7 cellular contexts compared by ENCODE assay signal in genomic region chr3:66971891-66972551, GRCh38. TPM values are rescaled to one million over a fixed set of nuclear protein-coding genes. Genes with fewer than 3 reads are reported as not detected.
A peak's percentile ranks its signal among the peaks of the same experiment; 100 is the strongest.
DNase-seq lines count a peak whose midpoint lies in the region; ATAC-seq and TF ChIP-seq lines count a peak whose summit lies in the region.

No MANE protein-coding gene starts in this region.

- TF ChIP-seq CTCF in GM12874 (IDR thresholded peaks at IDR 0.05; ENCODE audit: insufficient read depth, low read depth, low read length) (peak; percentile 85), ascending aorta (IDR thresholded peaks at IDR 0.05) (peak; percentile 45 to 81 (median 67)), hepatocyte (IDR thresholded peaks at IDR 0.05; ENCODE audit: poor library complexity) (peak; percentile 86)

- H3K9me3 ChIP-seq in T-helper 17 cell (ENCODE audit: control insufficient read depth, low read length, poor library complexity, severe bottlenecking) (no peaks in the 10 kb centered on the region), ascending aorta (no peaks in the 10 kb centered on the region), hepatocyte (ENCODE audit: low read depth) (no peaks in the 10 kb centered on the region)

- H3K4me1 ChIP-seq in ascending aorta (no peaks in the 10 kb centered on the region), hepatocyte (ENCODE audit: insufficient read depth) (no peaks in the 10 kb centered on the region)

- no peaks in the 10 kb centered on the region for H3K9me2 ChIP-seq in hepatocyte (replicated peaks; ENCODE audit: insufficient read depth)

- H3K27ac Mint-ChIP-seq in T-helper 17 cell, result peak overlapping the region; percentile 86

- 19% methylated on average over 22 of the region's 22 CpGs for WGBS in hepatocyte (ENCODE audit: low lambda C conversion rate, missing lambda C conversion rate)

- H3K27me3 Mint-ChIP-seq in T-helper 17 cell, result no peaks in the 10 kb centered on the region

- H3K36me3 ChIP-seq in ascending aorta (no peaks in the 10 kb centered on the region), hepatocyte (replicated peaks; ENCODE audit: insufficient read depth, low read depth) (no peaks in the 10 kb centered on the region)

- H3K4me2 ChIP-seq in hepatocyte, result peak overlapping the region; percentile 73

- no peaks in the 10 kb centered on the region for H3K36me3 Mint-ChIP-seq in T-helper 17 cell (ENCODE audit: low read depth)

- no peaks in the 10 kb centered on the region for H3K27me3 ChIP-seq in ascending aorta
- H3K27me3 ChIP-seq in hepatocyte, result no peaks in the 10 kb centered on the region

- peaks cover 8% of the 10 kb centered on the region for H3K4me1 Mint-ChIP-seq in T-helper 17 cell

- peak overlapping the region; percentile 88 for H3K4me3 Mint-ChIP-seq in T-helper 17 cell

- H3K4me3 ChIP-seq in ascending aorta (peak overlapping the region; percentile 41 to 49), hepatocyte (no peak overlapping the region)

- ATAC-seq in HG02642 (IDR thresholded peaks at IDR 0.05; ENCODE audit: poor library complexity, unreplicated experiment) (peak; percentile 99), T-helper 17 cell (peak; percentile 93), sciatic nerve (peak; percentile 98)

- H3K27ac ChIP-seq in ascending aorta (no peak overlapping the region), hepatocyte (peak overlapping the region; percentile 12)

- DNase-seq in NCI-H1092 (lab: John Stamatoyannopoulos, UW), result peak; percentile 49
- DNase-seq in T-helper 17 cell, result peak; percentile 12 to 40 (median 22)
- DNase-seq in ascending aorta (ENCODE audit: low spot score in 2 of 2), result peak in 1 of 2 donors; percentile 71
- peak; percentile 90 for DNase-seq in hepatocyte (ENCODE audit: low spot score)
- DNase-seq in sciatic nerve (ENCODE audit: low spot score), result peak; percentile 81

- no peaks in the 10 kb centered on the region for H3K79me2 ChIP-seq in hepatocyte

- no peaks in the 10 kb centered on the region for H4K20me1 ChIP-seq in hepatocyte (ENCODE audit: insufficient read depth, poor library complexity, severe bottlenecking)

- intact Hi-C loops in ascending aorta (cut with DNase I), result loop anchor here (5.0 kb wide), 2 partner anchors 1905 to 1920 kb away; no protein-coding TSS in a partner anchor
- intact Hi-C loops in sciatic nerve (cut with DNase I), result no loop called here

- H2AFZ ChIP-seq in hepatocyte, result peak overlapping the region; percentile 51

RNA-seq across cellular contexts. Expression of gene KBTBD8, which starts 26.1 kb away (rescaled TPM):
- total RNA-seq in T-helper 17 cell, result 10 to 100 TPM; 12.0 to 13.1 TPM
- total RNA-seq in ascending aorta, result not detected
- total RNA-seq in hepatocyte, result 10.0 and 14.2 TPM in 2 replicates
- polyA plus RNA-seq in hepatocyte, result 2.1 and 3.9 TPM in 2 replicates
- total RNA-seq in sciatic nerve, result 2.9 TPM
